20 cellular contexts compared by ENCODE assay signal in genomic region chr2:204863351-204863750, GRCh38.
"Had no signal": no experiment of that assay in that cellular context is flagged by ENCODE, and none has a peak within 500 bp of the region (broad histone marks: within the 10 kb centered on the region; RNA-seq: fewer than 3 reads in every experiment).

No MANE protein-coding gene starts in this region.

- H3K4me1 Mint-ChIP-seq: activated CD4-positive, alpha-beta T cell treated with anti-CD3 and anti-CD28 coated beads, Interleukin-2, amount 10 ng/mL, durations not matched to agents 7 days and 5 days; activated T-helper 17 cell treated with anti-CD3 and anti-CD28 coated beads, Interleukin-2, amount 50 U/mL, for 72 hours had no signal

- H3K27me3 Mint-ChIP-seq: activated CD4-positive, alpha-beta memory T cell treated with anti-CD3 and anti-CD28 coated beads for 36 hours; activated naive CD8-positive, alpha-beta T cell; activated T-helper 17 cell treated with anti-CD3 and anti-CD28 coated beads, Interleukin-2, amount 50 U/mL, for 72 hours had no signal

- H3K9me3 Mint-ChIP-seq: activated CD4-positive, alpha-beta T cell treated with anti-CD3 and anti-CD28 coated beads, Interleukin-2, amount 10 ng/mL, durations not matched to agents 7 days and 5 days; activated naive CD4-positive, alpha-beta T cell treated with anti-CD3 and anti-CD28 coated beads for 36 hours had no signal

- H3K4me3 Mint-ChIP-seq: activated CD4-positive, alpha-beta memory T cell treated with anti-CD3 and anti-CD28 coated beads for 36 hours; activated CD4-positive, alpha-beta T cell treated with anti-CD3 and anti-CD28 coated beads, Interleukin-2, amount 10 ng/mL, durations not matched to agents 7 days and 5 days; activated naive CD4-positive, alpha-beta T cell treated with anti-CD3 and anti-CD28 coated beads for 36 hours; activated naive CD8-positive, alpha-beta T cell; activated T-helper 17 cell treated with anti-CD3 and anti-CD28 coated beads, Interleukin-2, amount 50 U/mL, for 72 hours had no signal

- H3K27ac Mint-ChIP-seq: activated CD4-positive, alpha-beta memory T cell treated with anti-CD3 and anti-CD28 coated beads for 36 hours; activated CD4-positive, alpha-beta T cell treated with anti-CD3 and anti-CD28 coated beads, Interleukin-2, amount 10 ng/mL, durations not matched to agents 7 days and 5 days; activated naive CD4-positive, alpha-beta T cell treated with anti-CD3 and anti-CD28 coated beads for 36 hours; activated naive CD8-positive, alpha-beta T cell; activated T-helper 17 cell treated with anti-CD3 and anti-CD28 coated beads, Interleukin-2, amount 50 U/mL, for 72 hours had no signal

- DNase-seq: activated CD4-positive, alpha-beta memory T cell treated with anti-CD3 and anti-CD28 coated beads for 36 hours; activated CD4-positive, alpha-beta T cell treated with anti-CD3 and anti-CD28 coated beads, Interleukin-2, amount 10 ng/mL, durations not matched to agents 7 days and 5 days; activated CD4-positive, CD25-positive, alpha-beta regulatory T cell; activated CD8-positive, alpha-beta memory T cell treated with anti-CD3 and anti-CD28 coated beads for 24 hours; activated gamma-delta T cell; activated naive CD4-positive, alpha-beta T cell treated with anti-CD3 and anti-CD28 coated beads for 36 hours; activated T-cell treated with anti-CD3 and anti-CD28 coated beads, Interleukin-2, amount 50 U/mL, for 48 hours; KG1; NCI-H1092; NCI-H1417; NCI-H1930; NCI-H2171; NCI-H226; NK-92 treated with Interleukin-12 subunit alpha and Interleukin-12 subunit beta, amount 100 ng/mL, for 24 hours; OCI-M1; RPMI8226; SK-N-SH; T-helper 1 cell had no signal
